Comparison of ENCODE assay signal across 8 cellular contexts in genomic region chr1:116738673-116739370, GRCh38. TPM values are rescaled to one million over a fixed set of nuclear protein-coding genes. Genes with fewer than 3 reads are reported as not detected.
DNase-seq lines count a peak whose midpoint lies in the region; ATAC-seq and TF ChIP-seq lines count a peak whose summit lies in the region.

No MANE protein-coding gene starts in this region.

- 40 to 52% methylated on average over 9 of the region's 9 CpGs for WGBS in esophagus, 2 donors

- POLR2A ChIA-PET in CD4-positive, alpha-beta T cell (lab: Charles Lee), result interaction anchor here (0.7 to 5.5 kb wide), 19 partner anchors 7 to 321 kb away, joined by 3 to 235 read pairs (median 6); partner anchors contain the start of genes CD2 and TTF2

- H3K27me3 Mint-ChIP-seq in CD4-positive, alpha-beta T cell, result no peaks in the 10 kb centered on the region
- H3K27me3 Mint-ChIP-seq in T-helper 17 cell, result no peaks in the 10 kb centered on the region

- H3K4me3 ChIP-seq in esophagus (ENCODE audit: low read depth in 1 of 2, low read length in 2 of 2), result no peak overlapping the region

- peak; percentile 69 for ATAC-seq in CD4-positive, alpha-beta T cell (ENCODE audit: poor library complexity)
- ATAC-seq in GM21576 (IDR thresholded peaks at IDR 0.05; ENCODE audit: unreplicated experiment) (peak; percentile 49), T-helper 17 cell (peak; percentile 84), Right ventricle myocardium superior (ENCODE audit: poor library complexity) (no peak)

- H3K4me3 Mint-ChIP-seq in CD4-positive, alpha-beta T cell, result peak overlapping the region; percentile 76
- peak overlapping the region; percentile 87 for H3K4me3 Mint-ChIP-seq in T-helper 17 cell

- no peaks in the 10 kb centered on the region for H3K27me3 ChIP-seq in CD4-positive, alpha-beta T cell (ENCODE audit: control insufficient read depth, insufficient read depth, low read length)
- no peaks in the 10 kb centered on the region for H3K27me3 ChIP-seq in esophagus (ENCODE audit: control insufficient read depth in 1 of 2, insufficient read depth in 2 of 2, low read length in 2 of 2)

- no peak for TF ChIP-seq CTCF in CD4-positive, alpha-beta T cell (IDR thresholded peaks at IDR 0.05)

- peaks cover 2% of the 10 kb centered on the region for H3K9me3 Mint-ChIP-seq in CD4-positive, alpha-beta T cell

- peaks cover 15% of the 10 kb centered on the region for H3K9me3 ChIP-seq in CD4-positive, alpha-beta T cell (ENCODE audit: control insufficient read depth, low read length)
- H3K9me3 ChIP-seq in T-helper 17 cell (ENCODE audit: control insufficient read depth, low read length, poor library complexity, severe bottlenecking) (peaks cover 7% of the 10 kb centered on the region), esophagus (ENCODE audit: control insufficient read depth in 2 of 2, insufficient read depth in 1 of 2, low read depth in 1 of 2, low read length in 1 of 2) (peaks cover 6 to 14% of the 10 kb centered on the region in 2 donors)

- intact Hi-C loops in CD4-positive, alpha-beta T cell (cut with DNase I, micrococcal nuclease), result loop anchor here (1.0 to 5.0 kb wide), 6 partner anchors 12 to 248 kb away; partner anchors contain the start of gene CD2 (in 1 of the 2)
- intact Hi-C loops in Right ventricle myocardium superior (cut with DNase I), result loop anchor here (5.0 kb wide), 1 partner anchor 313 kb away; no protein-coding TSS in a partner anchor

- peak in 4 of 10 experiments; percentile 25 to 55 (median 46) for DNase-seq in CD4-positive, alpha-beta T cell
- DNase-seq in T-helper 17 cell (peak; percentile 27 to 58 (median 48)), Right ventricle myocardium superior (no peak), NCI-H1694 treated with DMSO at 0.1 percent for 48 hours (lab: John Stamatoyannopoulos, UW) (no peak), cerebellar cortex (ENCODE audit: low spot score) (no peak), glomerular visceral epithelial cell (ENCODE audit: extremely low spot score) (no peak)

- H3K27ac Mint-ChIP-seq in CD4-positive, alpha-beta T cell, result peak overlapping the region; percentile 99
- H3K27ac Mint-ChIP-seq in T-helper 17 cell, result peak overlapping the region; percentile 100

- peak overlapping the region; percentile 98 for H3K27ac ChIP-seq in CD4-positive, alpha-beta T cell (ENCODE audit: low read depth, low read length)
- H3K27ac ChIP-seq in esophagus (ENCODE audit: low read depth in 2 of 2, low read length in 1 of 2), result peak overlapping the region; percentile 1 to 47

- H3K4me1 Mint-ChIP-seq in CD4-positive, alpha-beta T cell (ENCODE audit: low read depth), result peaks cover 49% of the 10 kb centered on the region
- peaks cover 39% of the 10 kb centered on the region for H3K4me1 Mint-ChIP-seq in T-helper 17 cell

- H3K36me3 Mint-ChIP-seq in CD4-positive, alpha-beta T cell (ENCODE audit: low read depth), result peaks cover 15% of the 10 kb centered on the region
- H3K36me3 Mint-ChIP-seq in T-helper 17 cell (ENCODE audit: low read depth), result peaks cover 3% of the 10 kb centered on the region

- H3K36me3 ChIP-seq in esophagus (ENCODE audit: control insufficient read depth in 2 of 2, insufficient read depth in 2 of 2, low read length in 1 of 2), result no peaks in the 10 kb centered on the region

- H3K4me1 ChIP-seq in esophagus (ENCODE audit: control insufficient read depth in 2 of 2, insufficient read depth in 2 of 2, low read length in 1 of 2), result peaks cover 0 to 4% of the 10 kb centered on the region in 2 donors

- CTCF ChIA-PET in CD4-positive, alpha-beta T cell (lab: Charles Lee), result interaction anchor here (0.9 to 3.4 kb wide), 11 partner anchors 12 to 142 kb away, joined by 3 to 74 read pairs (median 17); partner anchors contain the start of gene CD2

RNA-seq across cellular contexts. Expression of gene CD2, which starts 15.4 kb away (rescaled TPM):
- 100 to 1,000 TPM; 150 to 151 TPM for total RNA-seq in CD4-positive, alpha-beta T cell
- total RNA-seq in T-helper 17 cell (100 to 1,000 TPM; 152 to 172 TPM), Right ventricle myocardium superior (0.51 TPM)
- 1 to 10 TPM; 4.8 to 5.4 TPM for polyA plus RNA-seq in esophagus

Comparison
In these comparisons a context has a peak if more than half of its experiments do, and no peak if none do; other contexts are left out.
1. DNase-seq: peak in T-helper 17 cell (3 of 3); none in Right ventricle myocardium superior (single experiment), NCI-H1694 treated with DMSO at 0.1 percent for 48 hours (single experiment), cerebellar cortex (single experiment) and glomerular visceral epithelial cell (single experiment).
2. RNA of gene CD2, which starts 15.4 kb away (total RNA-seq): 152 to 172 TPM in T-helper 17 cell and 150 to 151 TPM in CD4-positive, alpha-beta T cell; 0.51 TPM in Right ventricle myocardium superior (single experiment); every median in the first group is over 10 times any median in the second.